In genomic region chr2:182018218-182018617, GRCh38 we compare ENCODE assay signal across 1 cellular context.
TF ChIP-seq lines count a peak whose summit lies in the region.

No MANE protein-coding gene starts in this region.

TF ChIP-seq in IMR-90, 13 proteins besides CTCF, POLR2A, EP300 and RAD21:
- TF ChIP-seq ELK1 (IDR thresholded peaks at IDR 0.05; ENCODE audit: borderline replicate concordance, low read depth, low read length) (no peak), CEBPB (IDR thresholded peaks at IDR 0.05; ENCODE audit: low read depth, low read length) (0 out of 2 replicates have a peak, but pooled peaks have one; percentile 15)
